In the genomic region with DNA sequence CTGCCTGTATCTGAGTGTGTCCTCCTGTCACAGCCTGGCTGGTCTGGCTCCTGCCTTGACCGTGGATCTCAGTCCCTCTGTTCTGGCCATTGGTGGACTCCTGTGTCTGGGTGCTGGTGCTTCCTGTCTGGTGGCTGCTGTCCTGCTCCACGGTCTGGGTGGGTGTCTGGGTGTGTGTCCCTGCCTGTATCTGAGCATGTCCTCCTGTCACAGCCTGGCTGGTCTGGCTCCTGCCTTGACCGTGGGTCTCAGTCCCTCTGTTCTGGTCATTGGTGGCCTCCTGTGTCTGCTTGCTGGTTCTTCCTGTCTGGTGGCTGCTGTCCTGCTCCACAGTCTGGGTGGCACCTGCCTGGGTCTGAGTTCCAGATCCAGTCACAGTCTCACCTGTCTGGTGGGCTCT, we compare ENCODE assay signal across 29 cellular contexts. TPM values are rescaled to one million over a fixed set of nuclear protein-coding genes. Genes with fewer than 3 reads are reported as not detected.
"Had no signal": no experiment of that assay in that cellular context is flagged by ENCODE, and none has a peak within 500 bp of the region (broad histone marks: within the 10 kb centered on the region; RNA-seq: fewer than 3 reads in every experiment).

No MANE protein-coding gene starts in this region.

- H3K27me3 ChIP-seq: Peyer's patch had no signal

- H3K36me3 ChIP-seq: Peyer's patch had no signal

- ATAC-seq: activated CD8-positive, alpha-beta memory T cell treated with anti-CD3 and anti-CD28 coated beads, Interleukin-2, amount 10 ng/mL, durations not matched to agents 7 days and 5 days; activated naive CD4-positive, alpha-beta T cell treated with anti-CD3 and anti-CD28 coated beads, Interleukin-2, amount 50 U/mL, for 72 hours; activated T-cell treated with anti-CD3 and anti-CD28 coated beads, Interleukin-2, amount 50 U/mL, for 4 hours; T-helper 17 cell; WTC11 had no signal

- H3K4me1 ChIP-seq: Peyer's patch had no signal

- H3K9me3 ChIP-seq: Peyer's patch had no signal

- H3K4me3 ChIP-seq: Peyer's patch had no signal

- DNase-seq: activated CD4-positive, alpha-beta T cell treated with anti-CD3 and anti-CD28 coated beads for 48 hours; activated CD4-positive, alpha-beta T cell treated with anti-CD3 and anti-CD28 coated beads, Interleukin-2, amount 50 U/mL, for 48 hours; activated CD4-positive, CD25-positive, alpha-beta regulatory T cell treated with anti-CD3 and anti-CD28 coated beads, Interleukin-2, amount 50 U/mL, for 72 hours; activated CD8-positive, alpha-beta memory T cell treated with anti-CD3 and anti-CD28 coated beads, Interleukin-2, amount 10 ng/mL, durations not matched to agents 7 days and 5 days; activated effector memory CD4-positive, alpha-beta T cell treated with anti-CD3 and anti-CD28 coated beads, Interleukin-2, amount 50 U/mL, for 16 hours; activated naive CD4-positive, alpha-beta T cell treated with Interleukin-2 at 50 U/mL for 16 hours; activated naive CD8-positive, alpha-beta T cell treated with anti-CD3 and anti-CD28 coated beads, Interleukin-2, amount 50 U/mL, for 24 hours; activated T-cell treated with anti-CD3 and anti-CD28 coated beads, Interleukin-2, amount 50 U/mL, for 4 hours; amniotic stem cell; caudate nucleus; Kasumi-1; KBM-7; NCI-H1105 treated with DMSO at 0.1 percent for 48 hours; NCI-H146; NCI-H187 treated with DMSO at 0.1 percent for 48 hours; NCI-H2081 treated with DMSO at 0.1 percent for 48 hours; NCI-H2227 treated with DMSO at 0.1 percent for 48 hours; NCI-H526 treated with DMSO at 0.1 percent for 48 hours; NCI-H82; NK-92 treated with Interleukin-12 subunit alpha and Interleukin-12 subunit beta, amount 100 ng/mL, for 24 hours; Peyer's patch; SHP77; T-helper 17 cell; T-helper 9 cell had no signal

- H3K27ac ChIP-seq: Peyer's patch had no signal

RNA-seq across cellular contexts. Expression of a gene that starts 4.0 kb away (rescaled TPM):
- total RNA-seq: activated CD8-positive, alpha-beta memory T cell treated with anti-CD3 and anti-CD28 coated beads, Interleukin-2, amount 10 ng/mL, durations not matched to agents 7 days and 5 days; activated naive CD4-positive, alpha-beta T cell treated with anti-CD3 and anti-CD28 coated beads, Interleukin-2, amount 50 U/mL, for 72 hours; activated T-cell treated with anti-CD3 and anti-CD28 coated beads, Interleukin-2, amount 50 U/mL, for 4 hours; IMR-90; NCI-H460; SK-MEL-5; T-helper 17 cell; WTC11 had no signal
- polyA plus RNA-seq: IMR-90 had no signal

RNA-seq across cellular contexts. Expression of a gene that starts 50.2 kb away (rescaled TPM):
- total RNA-seq: activated CD8-positive, alpha-beta memory T cell treated with anti-CD3 and anti-CD28 coated beads, Interleukin-2, amount 10 ng/mL, durations not matched to agents 7 days and 5 days; activated naive CD4-positive, alpha-beta T cell treated with anti-CD3 and anti-CD28 coated beads, Interleukin-2, amount 50 U/mL, for 72 hours; activated T-cell treated with anti-CD3 and anti-CD28 coated beads, Interleukin-2, amount 50 U/mL, for 4 hours; IMR-90; SK-MEL-5; T-helper 17 cell; WTC11 had no signal
